17 cellular contexts compared by ENCODE assay signal in the genomic region with DNA sequence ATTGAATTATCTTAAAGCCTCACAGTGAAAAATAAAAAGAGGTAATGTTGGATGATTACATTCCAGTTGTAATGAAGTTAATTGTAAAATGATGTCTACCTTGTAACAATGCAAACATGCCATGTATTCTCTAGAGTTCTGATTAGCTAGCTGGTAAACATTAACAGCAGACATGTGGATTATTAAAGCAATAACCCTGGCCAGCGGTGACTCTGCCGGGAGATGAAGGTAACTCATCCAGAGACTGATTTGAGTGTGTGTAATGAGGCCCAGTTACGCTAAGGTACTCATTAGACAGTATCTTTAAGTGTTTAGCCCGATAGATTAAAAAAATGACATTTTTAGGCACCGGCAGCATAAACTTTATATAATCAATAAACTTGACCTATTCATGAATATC.
"Had no signal": no experiment of that assay in that cellular context is flagged by ENCODE, and none has a peak within 500 bp of the region (broad histone marks: within the 10 kb centered on the region; RNA-seq: fewer than 3 reads in every experiment).

No MANE protein-coding gene starts in this region.

- ATAC-seq: activated CD8-positive, alpha-beta memory T cell treated with anti-CD3 and anti-CD28 coated beads, Interleukin-2, amount 10 ng/mL, durations not matched to agents 7 days and 5 days; left lobe of liver had no signal

- H3K27ac ChIP-seq: cardiac muscle cell, tibial nerve had no signal

- H3K27me3 ChIP-seq: cardiac muscle cell, tibial nerve had no signal

- H3K36me3 ChIP-seq: cardiac muscle cell, tibial nerve had no signal

- H3K9me3 ChIP-seq: tibial nerve had no signal

- DNase-seq: activated B cell treated with CpG ODN at 0.5 μM for 24 hours; activated CD4-positive, alpha-beta memory T cell treated with anti-CD3 and anti-CD28 coated beads, Interleukin-2, amount 10 ng/mL, durations not matched to agents 7 days and 5 days; activated CD4-positive, alpha-beta T cell treated with anti-CD3 and anti-CD28 coated beads for 48 hours; activated CD8-positive, alpha-beta memory T cell treated with anti-CD3 and anti-CD28 coated beads, Interleukin-2, amount 10 ng/mL, durations not matched to agents 7 days and 5 days; effector memory CD4-positive, alpha-beta T cell; foreskin fibroblast; hippocampal formation; islet precursor cell; nephron progenitor cell; nucleus accumbens; stimulated activated CD4-positive, alpha-beta T cell treated with anti-CD3 and anti-CD28 coated beads, Interleukin-12 subunit alpha, Interleukin-12 subunit beta, amount 100 ng/mL, for 4 hours; stimulated activated CD4-positive, alpha-beta T cell treated with anti-CD3 and anti-CD28 coated beads, Interleukin-1b, Interleukin-23, amount 100 ng/mL, for 48 hours; stimulated activated naive CD4-positive, alpha-beta T cell treated with Interleukin-2 at 50 U/mL for 16 hours had no signal

- H3K4me3 ChIP-seq: cardiac muscle cell, lung, tibial nerve had no signal
